Comparison of ENCODE assay signal across 11 cellular contexts in genomic region chr18:23716516-23716915, GRCh38. TPM values are rescaled to one million over a fixed set of nuclear protein-coding genes. Genes with fewer than 3 reads are reported as not detected.
DNase-seq lines count a peak whose midpoint lies in the region; ATAC-seq and TF ChIP-seq lines count a peak whose summit lies in the region.
"Had no signal": no experiment of that assay in that cellular context is flagged by ENCODE, and none has a peak within 500 bp of the region (broad histone marks: within the 10 kb centered on the region; RNA-seq: fewer than 3 reads in every experiment).

No MANE protein-coding gene starts in this region.

- peaks cover 29% of the 10 kb centered on the region for H3F3A ChIP-seq in SK-N-SH (replicated peaks; ENCODE audit: insufficient read depth)

- no peak overlapping the region for H2AFZ ChIP-seq in SK-N-SH (ENCODE audit: low read depth)

- no peaks in the 10 kb centered on the region for H3K36me3 ChIP-seq in SK-N-SH (replicated peaks in 1 of 2; ENCODE audit: control insufficient read depth in 1 of 2, insufficient read depth in 2 of 2, low read length in 1 of 2)
- H3K36me3 ChIP-seq: upper lobe of left lung had no signal

- no peaks in the 10 kb centered on the region for H3K9me2 ChIP-seq in SK-N-SH

- peak; percentile 69 for DNase-seq in GM03348 (ENCODE audit: low spot score)
- DNase-seq in SK-N-SH = no peak
- DNase-seq in fibroblast of gingiva (ENCODE audit: low read depth) = peak; percentile 68
- peak; percentile 93 for DNase-seq in retinal pigment epithelial cell (ENCODE audit: low read depth)
- DNase-seq in activated gamma-delta T cell treated with Interleukin-2 at 50 U/mL for 16 hours = no peak
- no peak for DNase-seq in stimulated activated naive CD4-positive, alpha-beta T cell treated with Interleukin-2 at 50 U/mL for 16 hours (lab: John Stamatoyannopoulos, UW)
- DNase-seq: DMS153, upper lobe of left lung had no signal

- CTCF ChIA-PET in SK-N-SH (lab: Yijun Ruan, JAX) = no interaction called here

- H3K4me3 ChIP-seq in SK-N-SH (ENCODE audit: low read depth in 2 of 2, low read length in 1 of 2) = no peak overlapping the region
- no peak overlapping the region for H3K4me3 ChIP-seq in retinal pigment epithelial cell (ENCODE audit: low read length)
- H3K4me3 ChIP-seq: SK-N-MC, upper lobe of left lung had no signal

- no peak for TF ChIP-seq RAD21 in SK-N-SH (IDR thresholded peaks at IDR 0.05; ENCODE audit: low read length)

- H3K27ac ChIP-seq in SK-N-SH (ENCODE audit: low read depth in 2 of 2, low read length in 1 of 2) = no peak overlapping the region
- H3K27ac ChIP-seq: SK-N-MC, upper lobe of left lung had no signal

- peaks cover 0 to 25% of the 10 kb centered on the region in 2 experiments; a peak in 3 of 4 replicates for H3K4me1 ChIP-seq in SK-N-SH (ENCODE audit: control insufficient read depth in 1 of 2, insufficient read depth in 2 of 2, low read depth in 1 of 2, low read length in 1 of 2)
- H3K4me1 ChIP-seq: upper lobe of left lung had no signal

- no peak for TF ChIP-seq CTCF in SK-N-SH (IDR thresholded peaks at IDR 0.05)
- TF ChIP-seq CTCF in retinal pigment epithelial cell (conservative IDR thresholded peaks at IDR 0.05; ENCODE audit: low read depth, low read length) = no peak

- TF ChIP-seq EP300 in SK-N-SH (IDR thresholded peaks at IDR 0.05; ENCODE audit: borderline replicate concordance in 1 of 2, low read depth in 1 of 2, low read length in 1 of 2) = no peak

- no peaks in the 10 kb centered on the region for H3K9me3 ChIP-seq in SK-N-SH
- H3K9me3 ChIP-seq: upper lobe of left lung had no signal

- no peak overlapping the region for H3K4me2 ChIP-seq in SK-N-SH

- H3K27me3 ChIP-seq in SK-N-SH (ENCODE audit: insufficient read depth) = no peaks in the 10 kb centered on the region
- H3K27me3 ChIP-seq: upper lobe of left lung had no signal

- POLR2A ChIA-PET in SK-N-SH (lab: Yijun Ruan, JAX) = no interaction called here

- H4K20me1 ChIP-seq in SK-N-SH (ENCODE audit: insufficient read depth) = no peaks in the 10 kb centered on the region

- ATAC-seq in GM19324 (IDR thresholded peaks at IDR 0.05; ENCODE audit: low FRiP score, unreplicated experiment) (no peak), HG02678 (IDR thresholded peaks at IDR 0.05; ENCODE audit: unreplicated experiment) (no peak)

- no peaks in the 10 kb centered on the region for H3K79me2 ChIP-seq in SK-N-SH (ENCODE audit: insufficient read depth)

- no peak overlapping the region for H3K9ac ChIP-seq in SK-N-SH

- 60% methylated on average over 3 of the region's 3 CpGs for WGBS in SK-N-SH (ENCODE audit: low lambda C conversion rate)

TF ChIP-seq in SK-N-SH, 30 proteins besides CTCF, POLR2A, EP300 and RAD21:
- TF ChIP-seq SMC3 (IDR thresholded peaks at IDR 0.05; ENCODE audit: low read depth, low read length) (no peak), MEF2A (IDR thresholded peaks at IDR 0.05; ENCODE audit: borderline replicate concordance, low read depth) (no peak), ELF1 (IDR thresholded peaks at IDR 0.05) (no peak), FOSL2 (IDR thresholded peaks at IDR 0.05; ENCODE audit: borderline replicate concordance, low read depth) (peak; percentile 50; the same call in 1 of the 2 replicates)

RNA-seq across cellular contexts. Expression of gene LAMA3, which starts 27.3 kb away (rescaled TPM):
- polyA plus RNA-seq in SK-N-SH (2012; rRNA removed) = 3.5 and 3.8 TPM in 2 replicates
- polyA plus RNA-seq in SK-N-SH (2012; cell fraction: cytosol; rRNA removed) = 2.5 and 3.2 TPM in 2 replicates
- polyA plus RNA-seq in SK-N-SH (2012; cell fraction: nucleus; rRNA removed) = 6.1 and 7.6 TPM in 2 replicates

RNA-seq across cellular contexts. Expression of gene ANKRD29, which starts 53.8 kb away (rescaled TPM):
- 8.2 and 10.0 TPM in 2 replicates for polyA plus RNA-seq in SK-N-SH (2012; rRNA removed)
- polyA plus RNA-seq in SK-N-SH (2012; cell fraction: cytosol; rRNA removed) = 7.6 and 7.9 TPM in 2 replicates
- 24.1 and 24.5 TPM in 2 replicates for polyA plus RNA-seq in SK-N-SH (2012; cell fraction: nucleus; rRNA removed)

Comparison
In these comparisons a context has a peak if more than half of its experiments do, and no peak if none do; other contexts are left out.
1. DNase-seq: peak in GM03348 (single experiment), fibroblast of gingiva (single experiment) and retinal pigment epithelial cell (single experiment); none in SK-N-SH (single experiment), activated gamma-delta T cell treated with Interleukin-2 at 50 U/mL for 16 hours (single experiment) and stimulated activated naive CD4-positive, alpha-beta T cell treated with Interleukin-2 at 50 U/mL for 16 hours (single experiment).